Comparison of ENCODE assay signal across 2 cellular contexts in the genomic region with DNA sequence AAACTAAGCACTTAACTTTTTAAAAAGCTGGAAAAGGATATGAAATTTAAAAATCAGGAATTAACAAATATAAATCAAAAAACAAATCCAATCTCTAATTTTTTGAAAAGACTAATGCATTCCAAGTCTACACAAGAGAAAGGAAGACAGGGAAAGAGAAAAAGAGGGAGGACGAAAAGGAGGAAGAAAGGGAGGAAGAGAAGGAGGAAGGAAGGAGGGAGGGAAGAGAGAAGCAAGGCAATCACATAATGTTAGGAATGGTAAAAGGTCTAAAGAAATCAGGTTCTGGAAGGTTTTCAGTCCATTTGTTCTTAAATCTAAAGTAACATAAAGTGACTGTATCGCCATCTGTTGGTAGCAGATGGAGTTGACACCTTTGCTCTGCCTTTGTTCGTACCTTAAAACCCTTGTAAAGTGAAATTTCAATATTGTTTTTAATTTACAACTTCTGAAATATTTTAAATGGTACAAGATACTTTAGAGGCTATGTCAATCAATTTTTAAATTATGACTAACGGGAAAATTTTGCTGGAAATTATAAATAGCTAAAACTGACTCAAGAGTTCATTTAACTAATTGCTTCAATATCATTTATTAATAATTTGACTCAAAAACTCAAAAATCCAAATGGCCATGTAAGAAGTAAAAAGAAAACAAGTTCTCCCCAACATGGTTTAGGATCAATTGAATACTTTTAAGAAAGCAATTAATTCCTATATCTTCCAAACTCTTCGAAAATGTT.
TF ChIP-seq lines count a peak whose summit lies in the region.

No MANE protein-coding gene starts in this region.

TF ChIP-seq in GM12878, 131 proteins besides CTCF, POLR2A, EP300 and RAD21:
- TF ChIP-seq SMC3 (IDR thresholded peaks at IDR 0.05; ENCODE audit: borderline replicate concordance, low read length), result peak; percentile 67; the same call in 1 of the 2 replicates
- TF ChIP-seq MEF2A (IDR thresholded peaks at IDR 0.05; ENCODE audit: insufficient read depth, low read depth, low read length), result 0 out of 2 replicates have a peak, but pooled peaks have one; percentile 28
- TF ChIP-seq DPF2 (IDR thresholded peaks at IDR 0.05), result no peak

TF ChIP-seq in liver, 16 proteins besides CTCF, POLR2A, EP300 and RAD21:
- TF ChIP-seq, protein P1, sequence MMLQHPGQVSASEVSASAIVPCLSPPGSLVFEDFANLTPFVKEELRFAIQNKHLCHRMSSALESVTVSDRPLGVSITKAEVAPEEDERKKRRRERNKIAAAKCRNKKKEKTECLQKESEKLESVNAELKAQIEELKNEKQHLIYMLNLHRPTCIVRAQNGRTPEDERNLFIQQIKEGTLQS (IDR thresholded peaks at IDR 0.05), result no peak
- no peak for TF ChIP-seq FOXA2 (IDR thresholded peaks at IDR 0.05)
- TF ChIP-seq, protein P2, sequence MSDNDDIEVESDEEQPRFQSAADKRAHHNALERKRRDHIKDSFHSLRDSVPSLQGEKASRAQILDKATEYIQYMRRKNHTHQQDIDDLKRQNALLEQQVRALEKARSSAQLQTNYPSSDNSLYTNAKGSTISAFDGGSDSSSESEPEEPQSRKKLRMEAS (IDR thresholded peaks at IDR 0.05), result no peak
- no peak for TF ChIP-seq JUND (IDR thresholded peaks at IDR 0.05)
- TF ChIP-seq, protein P3, sequence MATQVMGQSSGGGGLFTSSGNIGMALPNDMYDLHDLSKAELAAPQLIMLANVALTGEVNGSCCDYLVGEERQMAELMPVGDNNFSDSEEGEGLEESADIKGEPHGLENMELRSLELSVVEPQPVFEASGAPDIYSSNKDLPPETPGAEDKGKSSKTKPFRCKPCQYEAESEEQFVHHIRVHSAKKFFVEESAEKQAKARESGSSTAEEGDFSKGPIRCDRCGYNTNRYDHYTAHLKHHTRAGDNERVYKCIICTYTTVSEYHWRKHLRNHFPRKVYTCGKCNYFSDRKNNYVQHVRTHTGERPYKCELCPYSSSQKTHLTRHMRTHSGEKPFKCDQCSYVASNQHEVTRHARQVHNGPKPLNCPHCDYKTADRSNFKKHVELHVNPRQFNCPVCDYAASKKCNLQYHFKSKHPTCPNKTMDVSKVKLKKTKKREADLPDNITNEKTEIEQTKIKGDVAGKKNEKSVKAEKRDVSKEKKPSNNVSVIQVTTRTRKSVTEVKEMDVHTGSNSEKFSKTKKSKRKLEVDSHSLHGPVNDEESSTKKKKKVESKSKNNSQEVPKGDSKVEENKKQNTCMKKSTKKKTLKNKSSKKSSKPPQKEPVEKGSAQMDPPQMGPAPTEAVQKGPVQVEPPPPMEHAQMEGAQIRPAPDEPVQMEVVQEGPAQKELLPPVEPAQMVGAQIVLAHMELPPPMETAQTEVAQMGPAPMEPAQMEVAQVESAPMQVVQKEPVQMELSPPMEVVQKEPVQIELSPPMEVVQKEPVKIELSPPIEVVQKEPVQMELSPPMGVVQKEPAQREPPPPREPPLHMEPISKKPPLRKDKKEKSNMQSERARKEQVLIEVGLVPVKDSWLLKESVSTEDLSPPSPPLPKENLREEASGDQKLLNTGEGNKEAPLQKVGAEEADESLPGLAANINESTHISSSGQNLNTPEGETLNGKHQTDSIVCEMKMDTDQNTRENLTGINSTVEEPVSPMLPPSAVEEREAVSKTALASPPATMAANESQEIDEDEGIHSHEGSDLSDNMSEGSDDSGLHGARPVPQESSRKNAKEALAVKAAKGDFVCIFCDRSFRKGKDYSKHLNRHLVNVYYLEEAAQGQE (IDR thresholded peaks at IDR 0.05), result no peak
- TF ChIP-seq, protein P4, sequence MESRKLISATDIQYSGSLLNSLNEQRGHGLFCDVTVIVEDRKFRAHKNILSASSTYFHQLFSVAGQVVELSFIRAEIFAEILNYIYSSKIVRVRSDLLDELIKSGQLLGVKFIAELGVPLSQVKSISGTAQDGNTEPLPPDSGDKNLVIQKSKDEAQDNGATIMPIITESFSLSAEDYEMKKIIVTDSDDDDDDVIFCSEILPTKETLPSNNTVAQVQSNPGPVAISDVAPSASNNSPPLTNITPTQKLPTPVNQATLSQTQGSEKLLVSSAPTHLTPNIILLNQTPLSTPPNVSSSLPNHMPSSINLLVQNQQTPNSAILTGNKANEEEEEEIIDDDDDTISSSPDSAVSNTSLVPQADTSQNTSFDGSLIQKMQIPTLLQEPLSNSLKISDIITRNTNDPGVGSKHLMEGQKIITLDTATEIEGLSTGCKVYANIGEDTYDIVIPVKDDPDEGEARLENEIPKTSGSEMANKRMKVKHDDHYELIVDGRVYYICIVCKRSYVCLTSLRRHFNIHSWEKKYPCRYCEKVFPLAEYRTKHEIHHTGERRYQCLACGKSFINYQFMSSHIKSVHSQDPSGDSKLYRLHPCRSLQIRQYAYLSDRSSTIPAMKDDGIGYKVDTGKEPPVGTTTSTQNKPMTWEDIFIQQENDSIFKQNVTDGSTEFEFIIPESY (IDR thresholded peaks at IDR 0.05), result no peak
- TF ChIP-seq YY1 (IDR thresholded peaks at IDR 0.05), result no peak
- no peak for TF ChIP-seq EGR1 (IDR thresholded peaks at IDR 0.05; ENCODE audit: low read depth in 2 of 2)
- TF ChIP-seq TAF1 (conservative IDR thresholded peaks at IDR 0.05), result no peak
